Comparison of ENCODE assay signal across 13 cellular contexts in the genomic region with DNA sequence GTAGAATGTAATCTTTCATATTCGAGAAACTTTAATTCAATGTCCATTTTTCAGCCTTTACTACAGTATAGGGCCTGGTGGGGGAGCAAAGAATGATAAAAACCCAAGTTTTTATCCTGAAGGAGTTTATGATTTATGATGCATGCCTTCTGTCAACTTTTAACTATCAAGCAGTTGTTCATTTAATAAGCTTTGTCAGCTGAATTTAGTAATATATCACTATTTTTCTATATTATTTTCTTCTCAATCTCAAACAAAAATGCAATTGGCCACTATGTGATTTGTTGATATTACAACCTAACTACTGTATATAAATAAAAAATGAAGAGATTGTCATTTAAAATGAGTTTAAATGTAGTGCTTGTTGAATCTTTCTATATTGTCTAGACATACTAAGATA. TPM values are rescaled to one million over a fixed set of nuclear protein-coding genes. Genes with fewer than 3 reads are reported as not detected.
DNase-seq lines count a peak whose midpoint lies in the region; ATAC-seq and TF ChIP-seq lines count a peak whose summit lies in the region.
"Had no signal": no experiment of that assay in that cellular context is flagged by ENCODE, and none has a peak within 500 bp of the region (broad histone marks: within the 10 kb centered on the region; RNA-seq: fewer than 3 reads in every experiment).

No MANE protein-coding gene starts in this region.

- no peaks in the 10 kb centered on the region for H3F3A ChIP-seq in OCI-LY1 (ENCODE audit: insufficient read depth, low read length)

- H2AFZ ChIP-seq in OCI-LY1 (ENCODE audit: low read length) = no peak overlapping the region

- CTCF ChIA-PET in activated naive CD4-positive, alpha-beta T cell treated with anti-CD3 and anti-CD28 coated beads, Interleukin-2, amount 10 ng/mL, durations not matched to agents 7 days and 5 days (lab: Charles Lee) = interaction anchor here (0.7 to 2.0 kb wide), 6 partner anchors 10 to 131 kb away, joined by 3 to 5 read pairs (median 4); no protein-coding TSS in a partner anchor

- peaks cover 22% of the 10 kb centered on the region for H3K36me3 Mint-ChIP-seq in activated naive CD4-positive, alpha-beta T cell treated with anti-CD3 and anti-CD28 coated beads, Interleukin-2, amount 10 ng/mL, durations not matched to agents 7 days and 5 days
- H3K36me3 Mint-ChIP-seq in central memory CD8-positive, alpha-beta T cell (ENCODE audit: insufficient read depth) = peaks cover 44% of the 10 kb centered on the region

- peaks cover 58% of the 10 kb centered on the region for H3K79me2 ChIP-seq in OCI-LY1 (ENCODE audit: insufficient read depth, low read length)

- TF ChIP-seq CTCF in OCI-LY1 (IDR thresholded peaks at IDR 0.05; ENCODE audit: low read length) = no peak

- H3K27ac Mint-ChIP-seq in activated naive CD4-positive, alpha-beta T cell treated with anti-CD3 and anti-CD28 coated beads, Interleukin-2, amount 10 ng/mL, durations not matched to agents 7 days and 5 days = peak overlapping the region; percentile 62
- H3K27ac Mint-ChIP-seq in central memory CD8-positive, alpha-beta T cell (ENCODE audit: low read depth) = peak overlapping the region; percentile 98
- H3K27ac Mint-ChIP-seq: memory B cell had no signal

- H3K27me3 Mint-ChIP-seq in activated naive CD4-positive, alpha-beta T cell treated with anti-CD3 and anti-CD28 coated beads, Interleukin-2, amount 10 ng/mL, durations not matched to agents 7 days and 5 days = peaks cover 4% of the 10 kb centered on the region
- no peaks in the 10 kb centered on the region for H3K27me3 Mint-ChIP-seq in central memory CD8-positive, alpha-beta T cell
- H3K27me3 Mint-ChIP-seq: memory B cell had no signal

- no peaks in the 10 kb centered on the region for H3K9me2 ChIP-seq in OCI-LY1 (ENCODE audit: low read depth, low read length)

- DNase-seq in activated naive CD4-positive, alpha-beta T cell treated with anti-CD3 and anti-CD28 coated beads, Interleukin-2, amount 10 ng/mL, durations not matched to agents 7 days and 5 days = no peak
- no peak for DNase-seq in activated naive CD4-positive, alpha-beta T cell (lab: John Stamatoyannopoulos, UW)
- DNase-seq in central memory CD8-positive, alpha-beta T cell (ENCODE audit: low spot score in 2 of 2) = no peak
- DNase-seq in OCI-M1 (lab: John Stamatoyannopoulos, UW) (no peak), NCI-H1048 (lab: John Stamatoyannopoulos, UW) (no peak)
- DNase-seq: activated CD8-positive, alpha-beta memory T cell treated with anti-CD3 and anti-CD28 coated beads, Interleukin-2, amount 50 U/mL, for 4 hours; stimulated activated CD4-positive, alpha-beta T cell treated with anti-CD3 and anti-CD28 coated beads, Interleukin-4, amount 100 ng/mL, for 1 hour; stimulated activated naive CD4-positive, alpha-beta T cell treated with Interleukin-2 at 50 U/mL for 16 hours had no signal

- peaks cover 46% of the 10 kb centered on the region for H3K4me1 Mint-ChIP-seq in activated naive CD4-positive, alpha-beta T cell treated with anti-CD3 and anti-CD28 coated beads, Interleukin-2, amount 10 ng/mL, durations not matched to agents 7 days and 5 days
- H3K4me1 Mint-ChIP-seq in central memory CD8-positive, alpha-beta T cell = peaks cover 24% of the 10 kb centered on the region

- H3K4me3 ChIP-seq in OCI-LY1 (ENCODE audit: low read depth, low read length, poor library complexity, severe bottlenecking) = peak overlapping the region; percentile 90
- no peak overlapping the region for H3K4me3 ChIP-seq in skeletal muscle satellite cell (ENCODE audit: low read length)
- H3K4me3 ChIP-seq: Peyer's patch had no signal

- no peak overlapping the region for H3K27ac ChIP-seq in OCI-LY1 (ENCODE audit: low read depth, low read length, poor library complexity, severe bottlenecking)
- H3K27ac ChIP-seq: Peyer's patch had no signal

- H4K20me1 ChIP-seq in OCI-LY1 (ENCODE audit: insufficient read depth, low read length) = 0 out of 2 replicates have a peak, but pooled peaks cover 2% of the 10 kb centered on the region

- H3K4me1 ChIP-seq in OCI-LY1 (ENCODE audit: insufficient read depth, low read length, severe bottlenecking) (peaks cover 32% of the 10 kb centered on the region), skeletal muscle satellite cell (ENCODE audit: control insufficient read depth, insufficient read depth, low read length) (peaks cover 18% of the 10 kb centered on the region)

- H3K4me3 Mint-ChIP-seq in activated naive CD4-positive, alpha-beta T cell treated with anti-CD3 and anti-CD28 coated beads, Interleukin-2, amount 10 ng/mL, durations not matched to agents 7 days and 5 days = peak overlapping the region; percentile 35
- H3K4me3 Mint-ChIP-seq in central memory CD8-positive, alpha-beta T cell = no peak overlapping the region
- H3K4me3 Mint-ChIP-seq: memory B cell had no signal

- H3K4me2 ChIP-seq in OCI-LY1 (ENCODE audit: low read length) = peak overlapping the region; percentile 64
- peak overlapping the region; percentile 85 for H3K4me2 ChIP-seq in skeletal muscle satellite cell (ENCODE audit: low read length)

- no peaks in the 10 kb centered on the region for H3K9me3 Mint-ChIP-seq in activated naive CD4-positive, alpha-beta T cell treated with anti-CD3 and anti-CD28 coated beads, Interleukin-2, amount 10 ng/mL, durations not matched to agents 7 days and 5 days
- no peaks in the 10 kb centered on the region for H3K9me3 Mint-ChIP-seq in central memory CD8-positive, alpha-beta T cell
- H3K9me3 Mint-ChIP-seq: memory B cell had no signal

- ATAC-seq in central memory CD8-positive, alpha-beta T cell (replicated peaks; ENCODE audit: extremely low read depth, poor library complexity, severe bottlenecking) = no peak
- ATAC-seq in HG03354 (IDR thresholded peaks at IDR 0.05; ENCODE audit: poor library complexity, severe bottlenecking, unreplicated experiment) = no peak

- H3K9ac ChIP-seq in OCI-LY1 (ENCODE audit: low read length) (peak overlapping the region; percentile 93), skeletal muscle satellite cell (ENCODE audit: low read depth, low read length) (peak overlapping the region; percentile 26)

- no peaks in the 10 kb centered on the region for H3K27me3 ChIP-seq in OCI-LY1 (ENCODE audit: insufficient read depth, low read length)
- H3K27me3 ChIP-seq in skeletal muscle satellite cell (ENCODE audit: control insufficient read depth, insufficient read depth, low read length) = no peaks in the 10 kb centered on the region
- H3K27me3 ChIP-seq: Peyer's patch had no signal

- H3K36me3 ChIP-seq in OCI-LY1 (ENCODE audit: insufficient read depth, low read length) (peaks cover 53% of the 10 kb centered on the region), skeletal muscle satellite cell (ENCODE audit: insufficient read depth, low read length) (peaks cover 41% of the 10 kb centered on the region)

- H3K9me3 ChIP-seq in OCI-LY1 (ENCODE audit: low read length) = no peaks in the 10 kb centered on the region
- no peaks in the 10 kb centered on the region for H3K9me3 ChIP-seq in skeletal muscle satellite cell (replicated peaks; ENCODE audit: low read length)
- H3K9me3 ChIP-seq: Peyer's patch had no signal

RNA-seq across cellular contexts. Expression of gene NUP42, which starts 2.4 kb away (rescaled TPM):
- total RNA-seq in skeletal muscle satellite cell (2012; rRNA removed) = 18.8 and 19.8 TPM in 2 replicates
